In genomic region chr5:81851481-81852178, GRCh38 we compare ENCODE assay signal across 8 cellular contexts.
A peak's percentile ranks its signal among the peaks of the same experiment; 100 is the strongest.
DNase-seq lines count a peak whose midpoint lies in the region; ATAC-seq lines count a peak whose summit lies in the region.

No MANE protein-coding gene starts in this region.

- H3K4me1 ChIP-seq in endocrine pancreas (ENCODE audit: control insufficient read depth, insufficient read depth, low read length), result peaks cover 15% of the 10 kb centered on the region
- H3K4me1 ChIP-seq in mesenchymal stem cell (ENCODE audit: control insufficient read depth, insufficient read depth, low read depth, low read length), result peaks cover 17% of the 10 kb centered on the region

- peak; percentile 85 for ATAC-seq in GM21360 (IDR thresholded peaks at IDR 0.05; ENCODE audit: unreplicated experiment)

- peak overlapping the region; percentile 83 to 86 for H3K18ac ChIP-seq in mesenchymal stem cell (ENCODE audit: low read depth in 1 of 2, low read length in 2 of 2)

- H3K9me3 ChIP-seq in endocrine pancreas (ENCODE audit: control insufficient read depth, low read length) (no peaks in the 10 kb centered on the region), mesenchymal stem cell (ENCODE audit: control insufficient read depth, low read length) (no peaks in the 10 kb centered on the region)

- H2BK120ac ChIP-seq in mesenchymal stem cell (ENCODE audit: low read depth, low read length), result peak overlapping the region; percentile 97

- H2BK15ac ChIP-seq in mesenchymal stem cell (ENCODE audit: low read depth, poor library complexity, severe bottlenecking), result no peak overlapping the region

- peak overlapping the region; percentile 63 to 81 for H2BK12ac ChIP-seq in mesenchymal stem cell (ENCODE audit: low read length in 2 of 2)

- H2AFZ ChIP-seq in mesenchymal stem cell (ENCODE audit: low read depth, low read length), result no peak overlapping the region

- peak overlapping the region; percentile 91 for H4K8ac ChIP-seq in mesenchymal stem cell (ENCODE audit: low read length)

- no peaks in the 10 kb centered on the region for H3K36me3 ChIP-seq in endocrine pancreas (ENCODE audit: control insufficient read depth, insufficient read depth, low read length)
- H3K36me3 ChIP-seq in mesenchymal stem cell (ENCODE audit: control insufficient read depth in 1 of 2, insufficient read depth in 2 of 2, low read depth in 1 of 2, low read length in 2 of 2), result no peaks in the 10 kb centered on the region

- no peaks in the 10 kb centered on the region for H3K79me1 ChIP-seq in mesenchymal stem cell (replicated peaks; ENCODE audit: low read length, poor library complexity, severe bottlenecking)

- H4K91ac ChIP-seq in mesenchymal stem cell (ENCODE audit: low read length), result no peak overlapping the region

- 0% methylated on average over 29 of the region's 31 CpGs for WGBS in mesenchymal stem cell

- H2BK5ac ChIP-seq in mesenchymal stem cell (ENCODE audit: low read depth, low read length, poor library complexity, severe bottlenecking), result peak overlapping the region; percentile 99

- H3K9ac ChIP-seq in endocrine pancreas (ENCODE audit: control insufficient read depth, insufficient read depth, low read length) (peak overlapping the region; percentile 54), mesenchymal stem cell (ENCODE audit: low read length) (peak overlapping the region; percentile 96)

- H3K4me2 ChIP-seq in mesenchymal stem cell (ENCODE audit: low read length, poor library complexity, severe bottlenecking), result peak overlapping the region; percentile 77

- H3K23ac ChIP-seq in mesenchymal stem cell (ENCODE audit: low read length in 2 of 2), result no peak overlapping the region

- no peak overlapping the region for H2AK5ac ChIP-seq in mesenchymal stem cell (ENCODE audit: low read length, severe bottlenecking)

- H3K4ac ChIP-seq in mesenchymal stem cell (ENCODE audit: low read depth in 1 of 2, low read length in 2 of 2), result peak overlapping the region in 1 of 2 experiments; percentile 93

- H3K27me3 ChIP-seq in endocrine pancreas (ENCODE audit: control insufficient read depth, insufficient read depth, low read length) (no peaks in the 10 kb centered on the region), mesenchymal stem cell (ENCODE audit: control insufficient read depth in 1 of 2, insufficient read depth in 1 of 2, low read length in 2 of 2) (no peaks in the 10 kb centered on the region)

- peak; percentile 88 for DNase-seq in COLO668 (lab: John Stamatoyannopoulos, UW; ENCODE audit: unreplicated experiment)
- peak in 73 of 76 experiments; percentile 43 to 90 (median 78) for DNase-seq in HUDEP-2 (lab: John Stamatoyannopoulos, UW; ENCODE audit: unreplicated experiment in 76 of 76)
- DNase-seq in NOMO-1 treated with dmso at 0.1 percent for 144 hours (lab: John Stamatoyannopoulos, UW; ENCODE audit: unreplicated experiment), result peak; percentile 93
- DNase-seq in activated CD8-positive, alpha-beta memory T cell treated with anti-CD3 and anti-CD28 coated beads, Interleukin-2, amount 50 U/mL, for 1 hour (ENCODE audit: extremely low read depth), result peak; percentile 61
- DNase-seq in mesenchymal stem cell, result peak; percentile 95
- DNase-seq in stimulated activated CD8-positive, alpha-beta memory T cell treated with anti-CD3 and anti-CD28 coated beads, Interleukin-12 subunit alpha, Interleukin-12 subunit beta, amount 100 ng/mL, for 24 hours (ENCODE audit: extremely low read depth), result peak; percentile 72

- no peak overlapping the region for H3K14ac ChIP-seq in mesenchymal stem cell (ENCODE audit: low read length in 2 of 2)

- H3K27ac ChIP-seq in mesenchymal stem cell (ENCODE audit: low read length, poor library complexity, severe bottlenecking), result peak overlapping the region; percentile 99

- H3K4me3 ChIP-seq in endocrine pancreas (ENCODE audit: control insufficient read depth, insufficient read depth, low read length), result peak overlapping the region; percentile 55
- peak overlapping the region in 1 of 2 experiments; percentile 73 for H3K4me3 ChIP-seq in mesenchymal stem cell (ENCODE audit: insufficient read depth in 1 of 2, low read depth in 1 of 2, low read length in 2 of 2)
